2 cellular contexts compared by ENCODE assay signal in the genomic region with DNA sequence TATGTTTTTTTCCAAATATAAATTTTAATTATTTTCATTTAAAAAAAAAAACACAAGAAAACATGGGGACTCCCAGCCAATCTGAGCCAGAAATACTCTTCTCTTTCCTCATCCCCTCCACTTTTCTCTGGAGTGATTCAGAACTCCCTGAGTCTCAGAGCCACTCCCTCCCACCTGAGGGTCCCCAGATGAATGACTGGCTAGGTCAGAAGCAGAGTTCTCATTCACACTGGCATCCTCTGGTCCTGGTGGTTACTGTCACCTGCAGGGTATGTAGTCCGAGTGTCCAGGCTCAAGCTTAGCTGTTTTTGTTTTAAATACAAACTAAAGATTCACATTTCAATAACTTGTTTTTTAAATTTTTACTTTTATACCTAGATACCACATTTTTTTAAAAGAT.
TF ChIP-seq lines count a peak whose summit lies in the region.

No MANE protein-coding gene starts in this region.

TF ChIP-seq in GM23338, 12 proteins besides CTCF, POLR2A, EP300 and RAD21 (continued from another document):
- TF ChIP-seq, protein P1, sequence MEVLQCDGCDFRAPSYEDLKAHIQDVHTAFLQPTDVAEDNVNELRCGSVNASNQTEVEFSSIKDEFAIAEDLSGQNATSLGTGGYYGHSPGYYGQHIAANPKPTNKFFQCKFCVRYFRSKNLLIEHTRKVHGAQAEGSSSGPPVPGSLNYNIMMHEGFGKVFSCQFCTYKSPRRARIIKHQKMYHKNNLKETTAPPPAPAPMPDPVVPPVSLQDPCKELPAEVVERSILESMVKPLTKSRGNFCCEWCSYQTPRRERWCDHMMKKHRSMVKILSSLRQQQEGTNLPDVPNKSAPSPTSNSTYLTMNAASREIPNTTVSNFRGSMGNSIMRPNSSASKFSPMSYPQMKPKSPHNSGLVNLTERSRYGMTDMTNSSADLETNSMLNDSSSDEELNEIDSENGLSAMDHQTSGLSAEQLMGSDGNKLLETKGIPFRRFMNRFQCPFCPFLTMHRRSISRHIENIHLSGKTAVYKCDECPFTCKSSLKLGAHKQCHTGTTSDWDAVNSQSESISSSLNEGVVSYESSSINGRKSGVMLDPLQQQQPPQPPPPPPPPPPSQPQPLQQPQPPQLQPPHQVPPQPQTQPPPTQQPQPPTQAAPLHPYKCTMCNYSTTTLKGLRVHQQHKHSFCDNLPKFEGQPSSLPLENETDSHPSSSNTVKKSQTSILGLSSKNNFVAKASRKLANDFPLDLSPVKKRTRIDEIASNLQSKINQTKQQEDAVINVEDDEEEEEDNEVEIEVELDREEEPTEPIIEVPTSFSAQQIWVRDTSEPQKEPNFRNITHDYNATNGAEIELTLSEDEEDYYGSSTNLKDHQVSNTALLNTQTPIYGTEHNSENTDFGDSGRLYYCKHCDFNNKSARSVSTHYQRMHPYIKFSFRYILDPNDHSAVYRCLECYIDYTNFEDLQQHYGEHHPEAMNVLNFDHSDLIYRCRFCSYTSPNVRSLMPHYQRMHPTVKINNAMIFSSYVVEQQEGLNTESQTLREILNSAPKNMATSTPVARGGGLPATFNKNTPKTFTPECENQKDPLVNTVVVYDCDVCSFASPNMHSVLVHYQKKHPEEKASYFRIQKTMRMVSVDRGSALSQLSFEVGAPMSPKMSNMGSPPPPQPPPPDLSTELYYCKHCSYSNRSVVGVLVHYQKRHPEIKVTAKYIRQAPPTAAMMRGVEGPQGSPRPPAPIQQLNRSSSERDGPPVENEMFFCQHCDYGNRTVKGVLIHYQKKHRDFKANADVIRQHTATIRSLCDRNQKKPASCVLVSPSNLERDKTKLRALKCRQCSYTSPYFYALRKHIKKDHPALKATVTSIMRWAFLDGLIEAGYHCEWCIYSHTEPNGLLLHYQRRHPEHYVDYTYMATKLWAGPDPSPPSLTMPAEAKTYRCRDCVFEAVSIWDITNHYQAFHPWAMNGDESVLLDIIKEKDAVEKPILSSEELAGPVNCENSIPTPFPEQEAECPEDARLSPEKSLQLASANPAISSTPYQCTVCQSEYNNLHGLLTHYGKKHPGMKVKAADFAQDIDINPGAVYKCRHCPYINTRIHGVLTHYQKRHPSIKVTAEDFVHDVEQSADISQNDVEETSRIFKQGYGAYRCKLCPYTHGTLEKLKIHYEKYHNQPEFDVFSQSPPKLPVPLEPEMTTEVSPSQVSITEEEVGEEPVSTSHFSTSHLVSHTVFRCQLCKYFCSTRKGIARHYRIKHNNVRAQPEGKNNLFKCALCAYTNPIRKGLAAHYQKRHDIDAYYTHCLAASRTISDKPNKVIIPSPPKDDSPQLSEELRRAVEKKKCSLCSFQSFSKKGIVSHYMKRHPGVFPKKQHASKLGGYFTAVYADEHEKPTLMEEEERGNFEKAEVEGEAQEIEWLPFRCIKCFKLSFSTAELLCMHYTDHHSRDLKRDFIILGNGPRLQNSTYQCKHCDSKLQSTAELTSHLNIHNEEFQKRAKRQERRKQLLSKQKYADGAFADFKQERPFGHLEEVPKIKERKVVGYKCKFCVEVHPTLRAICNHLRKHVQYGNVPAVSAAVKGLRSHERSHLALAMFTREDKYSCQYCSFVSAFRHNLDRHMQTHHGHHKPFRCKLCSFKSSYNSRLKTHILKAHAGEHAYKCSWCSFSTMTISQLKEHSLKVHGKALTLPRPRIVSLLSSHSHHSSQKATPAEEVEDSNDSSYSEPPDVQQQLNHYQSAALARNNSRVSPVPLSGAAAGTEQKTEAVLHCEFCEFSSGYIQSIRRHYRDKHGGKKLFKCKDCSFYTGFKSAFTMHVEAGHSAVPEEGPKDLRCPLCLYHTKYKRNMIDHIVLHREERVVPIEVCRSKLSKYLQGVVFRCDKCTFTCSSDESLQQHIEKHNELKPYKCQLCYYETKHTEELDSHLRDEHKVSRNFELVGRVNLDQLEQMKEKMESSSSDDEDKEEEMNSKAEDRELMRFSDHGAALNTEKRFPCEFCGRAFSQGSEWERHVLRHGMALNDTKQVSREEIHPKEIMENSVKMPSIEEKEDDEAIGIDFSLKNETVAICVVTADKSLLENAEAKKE (CRISPR knock-in tag; IDR thresholded peaks at IDR 0.05), result no peak
- TF ChIP-seq ZNF331 (CRISPR knock-in tag; IDR thresholded peaks at IDR 0.05; ENCODE audit: low read depth), result no peak
- TF ChIP-seq EZH2phosphoT487 (IDR thresholded peaks at IDR 0.05; ENCODE audit: unreplicated experiment), result no peak
- TF ChIP-seq, protein P2, sequence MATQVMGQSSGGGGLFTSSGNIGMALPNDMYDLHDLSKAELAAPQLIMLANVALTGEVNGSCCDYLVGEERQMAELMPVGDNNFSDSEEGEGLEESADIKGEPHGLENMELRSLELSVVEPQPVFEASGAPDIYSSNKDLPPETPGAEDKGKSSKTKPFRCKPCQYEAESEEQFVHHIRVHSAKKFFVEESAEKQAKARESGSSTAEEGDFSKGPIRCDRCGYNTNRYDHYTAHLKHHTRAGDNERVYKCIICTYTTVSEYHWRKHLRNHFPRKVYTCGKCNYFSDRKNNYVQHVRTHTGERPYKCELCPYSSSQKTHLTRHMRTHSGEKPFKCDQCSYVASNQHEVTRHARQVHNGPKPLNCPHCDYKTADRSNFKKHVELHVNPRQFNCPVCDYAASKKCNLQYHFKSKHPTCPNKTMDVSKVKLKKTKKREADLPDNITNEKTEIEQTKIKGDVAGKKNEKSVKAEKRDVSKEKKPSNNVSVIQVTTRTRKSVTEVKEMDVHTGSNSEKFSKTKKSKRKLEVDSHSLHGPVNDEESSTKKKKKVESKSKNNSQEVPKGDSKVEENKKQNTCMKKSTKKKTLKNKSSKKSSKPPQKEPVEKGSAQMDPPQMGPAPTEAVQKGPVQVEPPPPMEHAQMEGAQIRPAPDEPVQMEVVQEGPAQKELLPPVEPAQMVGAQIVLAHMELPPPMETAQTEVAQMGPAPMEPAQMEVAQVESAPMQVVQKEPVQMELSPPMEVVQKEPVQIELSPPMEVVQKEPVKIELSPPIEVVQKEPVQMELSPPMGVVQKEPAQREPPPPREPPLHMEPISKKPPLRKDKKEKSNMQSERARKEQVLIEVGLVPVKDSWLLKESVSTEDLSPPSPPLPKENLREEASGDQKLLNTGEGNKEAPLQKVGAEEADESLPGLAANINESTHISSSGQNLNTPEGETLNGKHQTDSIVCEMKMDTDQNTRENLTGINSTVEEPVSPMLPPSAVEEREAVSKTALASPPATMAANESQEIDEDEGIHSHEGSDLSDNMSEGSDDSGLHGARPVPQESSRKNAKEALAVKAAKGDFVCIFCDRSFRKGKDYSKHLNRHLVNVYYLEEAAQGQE (IDR thresholded peaks at IDR 0.05; ENCODE audit: unreplicated experiment), result no peak

TF ChIP-seq in WTC11, 78 proteins besides CTCF, POLR2A, EP300 and RAD21 (continued from another document):
- TF ChIP-seq, protein P3, sequence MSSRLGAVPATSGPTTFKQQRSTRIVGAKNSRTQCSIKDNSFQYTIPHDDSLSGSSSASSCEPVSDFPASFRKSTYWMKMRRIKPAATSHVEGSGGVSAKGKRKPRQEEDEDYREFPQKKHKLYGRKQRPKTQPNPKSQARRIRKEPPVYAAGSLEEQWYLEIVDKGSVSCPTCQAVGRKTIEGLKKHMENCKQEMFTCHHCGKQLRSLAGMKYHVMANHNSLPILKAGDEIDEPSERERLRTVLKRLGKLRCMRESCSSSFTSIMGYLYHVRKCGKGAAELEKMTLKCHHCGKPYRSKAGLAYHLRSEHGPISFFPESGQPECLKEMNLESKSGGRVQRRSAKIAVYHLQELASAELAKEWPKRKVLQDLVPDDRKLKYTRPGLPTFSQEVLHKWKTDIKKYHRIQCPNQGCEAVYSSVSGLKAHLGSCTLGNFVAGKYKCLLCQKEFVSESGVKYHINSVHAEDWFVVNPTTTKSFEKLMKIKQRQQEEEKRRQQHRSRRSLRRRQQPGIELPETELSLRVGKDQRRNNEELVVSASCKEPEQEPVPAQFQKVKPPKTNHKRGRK (CRISPR knock-in tag; IDR thresholded peaks at IDR 0.05; ENCODE audit: borderline replicate concordance), result no peak
- TF ChIP-seq NFATC4 (CRISPR knock-in tag; IDR thresholded peaks at IDR 0.05) (no peak), FOXP1 (CRISPR knock-in tag; IDR thresholded peaks at IDR 0.05; ENCODE audit: borderline replicate concordance) (no peak), CREM (CRISPR knock-in tag; IDR thresholded peaks at IDR 0.05) (no peak), CBFB (CRISPR knock-in tag; IDR thresholded peaks at IDR 0.05; ENCODE audit: low read depth) (no peak)
- TF ChIP-seq, protein P4, sequence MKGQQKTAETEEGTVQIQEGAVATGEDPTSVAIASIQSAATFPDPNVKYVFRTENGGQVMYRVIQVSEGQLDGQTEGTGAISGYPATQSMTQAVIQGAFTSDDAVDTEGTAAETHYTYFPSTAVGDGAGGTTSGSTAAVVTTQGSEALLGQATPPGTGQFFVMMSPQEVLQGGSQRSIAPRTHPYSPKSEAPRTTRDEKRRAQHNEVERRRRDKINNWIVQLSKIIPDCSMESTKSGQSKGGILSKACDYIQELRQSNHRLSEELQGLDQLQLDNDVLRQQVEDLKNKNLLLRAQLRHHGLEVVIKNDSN (CRISPR knock-in tag; IDR thresholded peaks at IDR 0.05), result no peak
- TF ChIP-seq, protein P5, sequence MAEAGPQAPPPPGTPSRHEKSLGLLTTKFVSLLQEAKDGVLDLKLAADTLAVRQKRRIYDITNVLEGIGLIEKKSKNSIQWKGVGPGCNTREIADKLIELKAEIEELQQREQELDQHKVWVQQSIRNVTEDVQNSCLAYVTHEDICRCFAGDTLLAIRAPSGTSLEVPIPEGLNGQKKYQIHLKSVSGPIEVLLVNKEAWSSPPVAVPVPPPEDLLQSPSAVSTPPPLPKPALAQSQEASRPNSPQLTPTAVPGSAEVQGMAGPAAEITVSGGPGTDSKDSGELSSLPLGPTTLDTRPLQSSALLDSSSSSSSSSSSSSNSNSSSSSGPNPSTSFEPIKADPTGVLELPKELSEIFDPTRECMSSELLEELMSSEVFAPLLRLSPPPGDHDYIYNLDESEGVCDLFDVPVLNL (CRISPR knock-in tag; IDR thresholded peaks at IDR 0.05; ENCODE audit: borderline replicate concordance, low read depth), result no peak
- TF ChIP-seq, protein P6, sequence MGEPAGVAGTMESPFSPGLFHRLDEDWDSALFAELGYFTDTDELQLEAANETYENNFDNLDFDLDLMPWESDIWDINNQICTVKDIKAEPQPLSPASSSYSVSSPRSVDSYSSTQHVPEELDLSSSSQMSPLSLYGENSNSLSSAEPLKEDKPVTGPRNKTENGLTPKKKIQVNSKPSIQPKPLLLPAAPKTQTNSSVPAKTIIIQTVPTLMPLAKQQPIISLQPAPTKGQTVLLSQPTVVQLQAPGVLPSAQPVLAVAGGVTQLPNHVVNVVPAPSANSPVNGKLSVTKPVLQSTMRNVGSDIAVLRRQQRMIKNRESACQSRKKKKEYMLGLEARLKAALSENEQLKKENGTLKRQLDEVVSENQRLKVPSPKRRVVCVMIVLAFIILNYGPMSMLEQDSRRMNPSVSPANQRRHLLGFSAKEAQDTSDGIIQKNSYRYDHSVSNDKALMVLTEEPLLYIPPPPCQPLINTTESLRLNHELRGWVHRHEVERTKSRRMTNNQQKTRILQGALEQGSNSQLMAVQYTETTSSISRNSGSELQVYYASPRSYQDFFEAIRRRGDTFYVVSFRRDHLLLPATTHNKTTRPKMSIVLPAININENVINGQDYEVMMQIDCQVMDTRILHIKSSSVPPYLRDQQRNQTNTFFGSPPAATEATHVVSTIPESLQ (CRISPR knock-in tag; IDR thresholded peaks at IDR 0.05), result no peak
- TF ChIP-seq, protein P7, sequence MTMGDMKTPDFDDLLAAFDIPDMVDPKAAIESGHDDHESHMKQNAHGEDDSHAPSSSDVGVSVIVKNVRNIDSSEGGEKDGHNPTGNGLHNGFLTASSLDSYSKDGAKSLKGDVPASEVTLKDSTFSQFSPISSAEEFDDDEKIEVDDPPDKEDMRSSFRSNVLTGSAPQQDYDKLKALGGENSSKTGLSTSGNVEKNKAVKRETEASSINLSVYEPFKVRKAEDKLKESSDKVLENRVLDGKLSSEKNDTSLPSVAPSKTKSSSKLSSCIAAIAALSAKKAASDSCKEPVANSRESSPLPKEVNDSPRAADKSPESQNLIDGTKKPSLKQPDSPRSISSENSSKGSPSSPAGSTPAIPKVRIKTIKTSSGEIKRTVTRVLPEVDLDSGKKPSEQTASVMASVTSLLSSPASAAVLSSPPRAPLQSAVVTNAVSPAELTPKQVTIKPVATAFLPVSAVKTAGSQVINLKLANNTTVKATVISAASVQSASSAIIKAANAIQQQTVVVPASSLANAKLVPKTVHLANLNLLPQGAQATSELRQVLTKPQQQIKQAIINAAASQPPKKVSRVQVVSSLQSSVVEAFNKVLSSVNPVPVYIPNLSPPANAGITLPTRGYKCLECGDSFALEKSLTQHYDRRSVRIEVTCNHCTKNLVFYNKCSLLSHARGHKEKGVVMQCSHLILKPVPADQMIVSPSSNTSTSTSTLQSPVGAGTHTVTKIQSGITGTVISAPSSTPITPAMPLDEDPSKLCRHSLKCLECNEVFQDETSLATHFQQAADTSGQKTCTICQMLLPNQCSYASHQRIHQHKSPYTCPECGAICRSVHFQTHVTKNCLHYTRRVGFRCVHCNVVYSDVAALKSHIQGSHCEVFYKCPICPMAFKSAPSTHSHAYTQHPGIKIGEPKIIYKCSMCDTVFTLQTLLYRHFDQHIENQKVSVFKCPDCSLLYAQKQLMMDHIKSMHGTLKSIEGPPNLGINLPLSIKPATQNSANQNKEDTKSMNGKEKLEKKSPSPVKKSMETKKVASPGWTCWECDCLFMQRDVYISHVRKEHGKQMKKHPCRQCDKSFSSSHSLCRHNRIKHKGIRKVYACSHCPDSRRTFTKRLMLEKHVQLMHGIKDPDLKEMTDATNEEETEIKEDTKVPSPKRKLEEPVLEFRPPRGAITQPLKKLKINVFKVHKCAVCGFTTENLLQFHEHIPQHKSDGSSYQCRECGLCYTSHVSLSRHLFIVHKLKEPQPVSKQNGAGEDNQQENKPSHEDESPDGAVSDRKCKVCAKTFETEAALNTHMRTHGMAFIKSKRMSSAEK (CRISPR knock-in tag; IDR thresholded peaks at IDR 0.05; ENCODE audit: borderline replicate concordance), result no peak
- TF ChIP-seq, protein P8, sequence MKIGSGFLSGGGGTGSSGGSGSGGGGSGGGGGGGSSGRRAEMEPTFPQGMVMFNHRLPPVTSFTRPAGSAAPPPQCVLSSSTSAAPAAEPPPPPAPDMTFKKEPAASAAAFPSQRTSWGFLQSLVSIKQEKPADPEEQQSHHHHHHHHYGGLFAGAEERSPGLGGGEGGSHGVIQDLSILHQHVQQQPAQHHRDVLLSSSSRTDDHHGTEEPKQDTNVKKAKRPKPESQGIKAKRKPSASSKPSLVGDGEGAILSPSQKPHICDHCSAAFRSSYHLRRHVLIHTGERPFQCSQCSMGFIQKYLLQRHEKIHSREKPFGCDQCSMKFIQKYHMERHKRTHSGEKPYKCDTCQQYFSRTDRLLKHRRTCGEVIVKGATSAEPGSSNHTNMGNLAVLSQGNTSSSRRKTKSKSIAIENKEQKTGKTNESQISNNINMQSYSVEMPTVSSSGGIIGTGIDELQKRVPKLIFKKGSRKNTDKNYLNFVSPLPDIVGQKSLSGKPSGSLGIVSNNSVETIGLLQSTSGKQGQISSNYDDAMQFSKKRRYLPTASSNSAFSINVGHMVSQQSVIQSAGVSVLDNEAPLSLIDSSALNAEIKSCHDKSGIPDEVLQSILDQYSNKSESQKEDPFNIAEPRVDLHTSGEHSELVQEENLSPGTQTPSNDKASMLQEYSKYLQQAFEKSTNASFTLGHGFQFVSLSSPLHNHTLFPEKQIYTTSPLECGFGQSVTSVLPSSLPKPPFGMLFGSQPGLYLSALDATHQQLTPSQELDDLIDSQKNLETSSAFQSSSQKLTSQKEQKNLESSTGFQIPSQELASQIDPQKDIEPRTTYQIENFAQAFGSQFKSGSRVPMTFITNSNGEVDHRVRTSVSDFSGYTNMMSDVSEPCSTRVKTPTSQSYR (CRISPR knock-in tag; IDR thresholded peaks at IDR 0.05), result no peak
